8 cellular contexts compared by ENCODE assay signal in genomic region chr14:105020815-105021655, GRCh38. TPM values are rescaled to one million over a fixed set of nuclear protein-coding genes. Genes with fewer than 3 reads are reported as not detected.
DNase-seq lines count a peak whose midpoint lies in the region; ATAC-seq and TF ChIP-seq lines count a peak whose summit lies in the region.

Gene CDCA4 (minus strand): TSS chr14:105021083. CDS start chr14:105011929, 9,154 bp downstream.

- ATAC-seq in HG02759 (IDR thresholded peaks at IDR 0.05; ENCODE audit: unreplicated experiment) = peak; percentile 80
- peak; percentile 98 for ATAC-seq in Right ventricle myocardium superior (ENCODE audit: poor library complexity)

- H3K27ac Mint-ChIP-seq in type B pancreatic cell = peak within 1 kb of the TSS; percentile 96

- peaks cover 34% of the 10 kb centered on the region for H3K4me1 Mint-ChIP-seq in type B pancreatic cell (ENCODE audit: unreplicated experiment)

- H3K9me3 Mint-ChIP-seq in type B pancreatic cell = no peaks in the 10 kb centered on the region

- intact Hi-C loops in Right ventricle myocardium superior (cut with DNase I) = loop anchor here (5.0 kb wide), 1 partner anchor 34 kb away; the partner anchor contains the start of gene CLBA1

- H3K4me3 ChIP-seq in GM12865 (ENCODE audit: low read depth, low read length) = peak within 1 kb of the TSS; percentile 89

- TF ChIP-seq CTCF in GM12865 (IDR thresholded peaks at IDR 0.05; ENCODE audit: insufficient read depth, low read depth, low read length, missing control alignments) (no peak), type B pancreatic cell (conservative IDR thresholded peaks at IDR 0.05) (peak; percentile 34)

- peaks cover 1% of the 10 kb centered on the region for H3K27me3 Mint-ChIP-seq in type B pancreatic cell

- H3K36me3 Mint-ChIP-seq in type B pancreatic cell = peaks cover 9% of the 10 kb centered on the region

- H3K4me3 Mint-ChIP-seq in type B pancreatic cell = peak within 1 kb of the TSS; percentile 96

- DNase-seq in GM12865 (ENCODE audit: low read depth) (peak; percentile 98), NCI-H128 (lab: John Stamatoyannopoulos, UW; ENCODE audit: unreplicated experiment) (peak; percentile 98), SW 1271 (lab: John Stamatoyannopoulos, UW) (peak; percentile 96 to 98), Right ventricle myocardium superior (peak; percentile 98), pons (ENCODE audit: low spot score) (peak; percentile 95), type B pancreatic cell (ENCODE audit: extremely low spot score, unreplicated experiment) (peak; percentile 99)
- DNase-seq in activated naive CD8-positive, alpha-beta T cell treated with anti-CD3 and anti-CD28 coated beads, Interleukin-2, amount 50 U/mL, for 16 hours (ENCODE audit: low read depth, low spot score) = peak; percentile 91

RNA-seq across cellular contexts. Expression of gene CDCA4, which starts in this region (rescaled TPM):
- total RNA-seq in Right ventricle myocardium superior = 1.6 TPM
- total RNA-seq in type B pancreatic cell (ENCODE audit: low replicate concordance) = 21.2 and 29.7 TPM in 2 replicates

Comparison
In these comparisons a context has a peak if more than half of its experiments do, and no peak if none do; other contexts are left out.
1. Peak in every context shown above with its lines: DNase-seq, ATAC-seq and H3K4me3 ChIP-seq.